ENCODE assay signal across 10 cellular contexts in genomic region chrX:135050603-135051002, GRCh38. TPM values are rescaled to one million over a fixed set of nuclear protein-coding genes. Genes with fewer than 3 reads are reported as not detected.
DNase-seq lines count a peak whose midpoint lies in the region; ATAC-seq, FAIRE-seq and TF ChIP-seq lines count a peak whose summit lies in the region.
"Had no signal": no experiment of that assay in that cellular context is flagged by ENCODE, and none has a peak within 500 bp of the region (broad histone marks: within the 10 kb centered on the region; RNA-seq: fewer than 3 reads in every experiment).

No MANE protein-coding gene starts in this region.

- ATAC-seq in activated naive CD8-positive, alpha-beta T cell treated with anti-CD3 and anti-CD28 coated beads, Interleukin-2, amount 50 U/mL, for 24 hours = no peak

- CTCF ChIA-PET in activated naive CD4-positive, alpha-beta T cell treated with anti-CD3 and anti-CD28 coated beads for 36 hours (lab: Charles Lee) = interaction anchor here (1.7 kb wide), 1 partner anchor 36 kb away, joined by 5 read pairs; no protein-coding TSS in a partner anchor

- no peak overlapping the region for H2AFZ ChIP-seq in keratinocyte (ENCODE audit: control insufficient read depth, low read length)

- no peak overlapping the region for H3K9ac ChIP-seq in keratinocyte (ENCODE audit: control insufficient read depth, extremely low read depth, insufficient read depth, low read length)
- H3K9ac ChIP-seq in stomach smooth muscle (ENCODE audit: low read length in 2 of 2) = peak overlapping the region in 1 of 2 donors; percentile 9

- H3K9me3 ChIP-seq in keratinocyte (ENCODE audit: control insufficient read depth, low read depth, low read length) = no peaks in the 10 kb centered on the region
- H3K9me3 ChIP-seq in stomach smooth muscle (ENCODE audit: control insufficient read depth in 2 of 2, low read length in 2 of 2) = no peaks in the 10 kb centered on the region
- no peaks in the 10 kb centered on the region for H3K9me3 ChIP-seq in ovary
- H3K9me3 ChIP-seq: adrenal gland had no signal

- H4K20me1 ChIP-seq in keratinocyte (ENCODE audit: control insufficient read depth, extremely low read depth, insufficient read depth, low read length) = peaks cover 2% of the 10 kb centered on the region

- no peak for DNase-seq in activated naive CD4-positive, alpha-beta T cell treated with anti-CD3 and anti-CD28 coated beads for 36 hours
- DNase-seq in activated naive CD4-positive, alpha-beta T cell treated with anti-CD3 and anti-CD28 coated beads, Interleukin-2, amount 50 U/mL, for 16 hours = no peak
- no peak for DNase-seq in activated naive CD8-positive, alpha-beta T cell treated with anti-CD3 and anti-CD28 coated beads, Interleukin-2, amount 50 U/mL, for 24 hours
- no peak for DNase-seq in keratinocyte (ENCODE audit: low read depth, low spot score)
- no peak for DNase-seq in ovary
- DNase-seq in pons (ENCODE audit: low spot score) = no peak
- DNase-seq in NCI-H128 (lab: John Stamatoyannopoulos, UW; ENCODE audit: unreplicated experiment) = no peak

- H3K36me3 Mint-ChIP-seq in activated naive CD4-positive, alpha-beta T cell treated with anti-CD3 and anti-CD28 coated beads for 36 hours (ENCODE audit: low read depth) = peaks cover 5% of the 10 kb centered on the region
- peaks cover 9% of the 10 kb centered on the region for H3K36me3 Mint-ChIP-seq in activated naive CD8-positive, alpha-beta T cell treated with anti-CD3 and anti-CD28 coated beads, Interleukin-2, amount 50 U/mL, for 24 hours (ENCODE audit: low read depth)

- H3K4me3 Mint-ChIP-seq in activated naive CD4-positive, alpha-beta T cell treated with anti-CD3 and anti-CD28 coated beads for 36 hours = peak overlapping the region; percentile 87
- peak overlapping the region; percentile 81 for H3K4me3 Mint-ChIP-seq in activated naive CD8-positive, alpha-beta T cell treated with anti-CD3 and anti-CD28 coated beads, Interleukin-2, amount 50 U/mL, for 24 hours

- TF ChIP-seq POLR2A in ovary (IDR thresholded peaks at IDR 0.05) = no peak

- peaks cover 6% of the 10 kb centered on the region for H3K4me1 ChIP-seq in keratinocyte (ENCODE audit: control insufficient read depth, extremely low read depth, insufficient read depth, low read length)
- H3K4me1 ChIP-seq in stomach smooth muscle (ENCODE audit: control insufficient read depth, insufficient read depth, low read length) = peaks cover 7% of the 10 kb centered on the region
- no peaks in the 10 kb centered on the region for H3K4me1 ChIP-seq in ovary (ENCODE audit: insufficient read depth)
- H3K4me1 ChIP-seq: adrenal gland had no signal

- H3K27me3 Mint-ChIP-seq in activated naive CD4-positive, alpha-beta T cell treated with anti-CD3 and anti-CD28 coated beads for 36 hours (ENCODE audit: low read depth) = no peaks in the 10 kb centered on the region
- H3K27me3 Mint-ChIP-seq in activated naive CD8-positive, alpha-beta T cell treated with anti-CD3 and anti-CD28 coated beads, Interleukin-2, amount 50 U/mL, for 24 hours = no peaks in the 10 kb centered on the region

- no peak for TF ChIP-seq EP300 in ovary (IDR thresholded peaks at IDR 0.05)

- intact Hi-C loops in activated naive CD4-positive, alpha-beta T cell treated with anti-CD3 and anti-CD28 coated beads for 36 hours (cut with micrococcal nuclease) = no loop called here
- intact Hi-C loops in ovary (cut with DNase I) = no loop called here

- H3K4me1 Mint-ChIP-seq in activated naive CD4-positive, alpha-beta T cell treated with anti-CD3 and anti-CD28 coated beads for 36 hours (ENCODE audit: low read depth) = peaks cover 21% of the 10 kb centered on the region
- peaks cover 23% of the 10 kb centered on the region for H3K4me1 Mint-ChIP-seq in activated naive CD8-positive, alpha-beta T cell treated with anti-CD3 and anti-CD28 coated beads, Interleukin-2, amount 50 U/mL, for 24 hours

- H3K27ac Mint-ChIP-seq in activated naive CD4-positive, alpha-beta T cell treated with anti-CD3 and anti-CD28 coated beads for 36 hours = no peak overlapping the region
- H3K27ac Mint-ChIP-seq in activated naive CD8-positive, alpha-beta T cell treated with anti-CD3 and anti-CD28 coated beads, Interleukin-2, amount 50 U/mL, for 24 hours = peak overlapping the region; percentile 77

- H3K27me3 ChIP-seq in keratinocyte (ENCODE audit: control insufficient read depth, extremely low read depth, insufficient read depth, low read length) (no peaks in the 10 kb centered on the region), stomach smooth muscle (ENCODE audit: control insufficient read depth in 1 of 2, insufficient read depth in 2 of 2, low read length in 2 of 2) (peaks cover 0 to 7% of the 10 kb centered on the region in 2 donors), ovary (no peaks in the 10 kb centered on the region)
- H3K27me3 ChIP-seq: adrenal gland had no signal

- peak overlapping the region; percentile 77 for H3K4me2 ChIP-seq in keratinocyte (ENCODE audit: control insufficient read depth, extremely low read depth, insufficient read depth, low read depth, low read length)

- FAIRE-seq in keratinocyte (lab: Jason Lieb, UNC) = no peak
- FAIRE-seq: GM12892 had no signal

- no peaks in the 10 kb centered on the region for H3K36me3 ChIP-seq in keratinocyte (ENCODE audit: control insufficient read depth in 2 of 2, extremely low read depth in 1 of 2, insufficient read depth in 2 of 2, low read length in 2 of 2)
- H3K36me3 ChIP-seq in stomach smooth muscle (ENCODE audit: control insufficient read depth in 2 of 2, insufficient read depth in 2 of 2, low read length in 2 of 2) = no peaks in the 10 kb centered on the region
- H3K36me3 ChIP-seq in ovary = no peaks in the 10 kb centered on the region
- H3K36me3 ChIP-seq: adrenal gland had no signal

- 64 to 66% (median 65%) methylated on average over 3 of the region's 3 CpGs for WGBS in ovary, 3 donors

- dilution Hi-C loops in keratinocyte (cut with MboI; ENCODE audit: extremely low pct_ligation_motif_present, low sequenced_read_pairs) = no loop called here

- H3K79me2 ChIP-seq in keratinocyte (ENCODE audit: control insufficient read depth, insufficient read depth, low read length) = peaks cover 9% of the 10 kb centered on the region

- H3K9me1 ChIP-seq in keratinocyte (ENCODE audit: control insufficient read depth, extremely low read depth, insufficient read depth, low read length) = no peaks in the 10 kb centered on the region

- H3K4me3 ChIP-seq in keratinocyte (ENCODE audit: control insufficient read depth in 2 of 3, extremely low read depth in 1 of 3, insufficient read depth in 2 of 3, low read depth in 1 of 3, low read length in 3 of 3) = peak overlapping the region in 2 of 3 experiments; percentile 51 to 73
- H3K4me3 ChIP-seq in stomach smooth muscle (ENCODE audit: low read length in 2 of 2) = peak overlapping the region; percentile 60 to 76
- H3K4me3 ChIP-seq in ovary = no peak overlapping the region

- TF ChIP-seq CTCF in keratinocyte (optimal IDR thresholded peaks at IDR 0.05 in 1 of 3, IDR thresholded peaks at IDR 0.05 in 1 of 3, conservative IDR thresholded peaks at IDR 0.05 in 1 of 3; ENCODE audit: extremely low read depth in 1 of 3, insufficient read depth in 2 of 3, low read length in 3 of 3) = no peak
- no peak for TF ChIP-seq CTCF in ovary (IDR thresholded peaks at IDR 0.05)

- H3K27ac ChIP-seq in keratinocyte (ENCODE audit: control insufficient read depth, insufficient read depth, low read length) (no peak overlapping the region), stomach smooth muscle (ENCODE audit: low read length) (no peak overlapping the region), ovary (no peak overlapping the region)

- H3K9me3 Mint-ChIP-seq in activated naive CD4-positive, alpha-beta T cell treated with anti-CD3 and anti-CD28 coated beads for 36 hours = no peaks in the 10 kb centered on the region
- no peaks in the 10 kb centered on the region for H3K9me3 Mint-ChIP-seq in activated naive CD8-positive, alpha-beta T cell treated with anti-CD3 and anti-CD28 coated beads, Interleukin-2, amount 50 U/mL, for 24 hours

RNA-seq across cellular contexts. Expression of gene RTL8A, which starts 1.3 kb away (rescaled TPM):
- 1 to 10 TPM; 7.9 to 8.5 TPM for total RNA-seq in activated naive CD4-positive, alpha-beta T cell treated with anti-CD3 and anti-CD28 coated beads for 36 hours
- polyA plus RNA-seq in keratinocyte (32.3 to 47.6 TPM (median 46.5 TPM) in 3 replicates), ovary (10 to 100 TPM; 66.1 to 89.1 TPM)
- 19.5 TPM for polyA plus RNA-seq in keratinocyte (2011; ENCODE audit: low read depth)
- polyA plus RNA-seq in keratinocyte (2011; cell fraction: cytosol; rRNA removed) = 56.0 and 65.1 TPM in 2 replicates
- polyA plus RNA-seq in keratinocyte (2011; cell fraction: nucleus; rRNA removed) = 36.4 and 51.6 TPM in 2 replicates
- polyA plus RNA-seq in keratinocyte (2012; ENCODE audit: low replicate concordance) = 75.0 and 78.5 TPM in 2 replicates
- polyA minus RNA-seq in keratinocyte = 16.0 to 42.0 TPM (median 29.1 TPM) in 3 replicates
- polyA minus RNA-seq in keratinocyte (2011; cell fraction: cytosol; rRNA and poly(A)+ RNA removed) = 27.6 TPM
- polyA minus RNA-seq in keratinocyte (2011; cell fraction: nucleus; rRNA and poly(A)+ RNA removed) = 6.6 and 7.9 TPM in 2 replicates
- 10 to 100 TPM; 15.9 to 62.9 (median 38.6) TPM for total RNA-seq in ovary

RNA-seq across cellular contexts. Expression of gene RTL8C, which starts 18.4 kb away (rescaled TPM):
- total RNA-seq in activated naive CD4-positive, alpha-beta T cell treated with anti-CD3 and anti-CD28 coated beads for 36 hours = 10 to 100 TPM; 16.0 to 19.9 TPM
- 52.3 to 63.1 TPM (median 58.0 TPM) in 3 replicates for polyA plus RNA-seq in keratinocyte
- 15.2 TPM for polyA plus RNA-seq in keratinocyte (2011; ENCODE audit: low read depth)
- 111 and 152 TPM in 2 replicates for polyA plus RNA-seq in keratinocyte (2011; cell fraction: cytosol; rRNA removed)
- polyA plus RNA-seq in keratinocyte (2011; cell fraction: nucleus; rRNA removed) = 84.5 and 133 TPM in 2 replicates
- polyA plus RNA-seq in keratinocyte (2012; ENCODE audit: low replicate concordance) = 95.6 and 132 TPM in 2 replicates
- polyA minus RNA-seq in keratinocyte = 40.7 to 238 TPM (median 67.2 TPM) in 3 replicates
- polyA minus RNA-seq in keratinocyte (2011; cell fraction: cytosol; rRNA and poly(A)+ RNA removed) = 191 TPM
- polyA minus RNA-seq in keratinocyte (2011; cell fraction: nucleus; rRNA and poly(A)+ RNA removed) = 42.1 and 46.7 TPM in 2 replicates
- total RNA-seq in ovary = 100 to 1,000 TPM in 6 of 7 donors, 10 to 100 TPM in 1; 55.9 to 191 (median 131) TPM
- 100 to 1,000 TPM; 127 to 142 TPM for polyA plus RNA-seq in ovary

RNA-seq across cellular contexts. Expression of gene RTL8B, which starts 28.3 kb away (rescaled TPM):
- total RNA-seq in activated naive CD4-positive, alpha-beta T cell treated with anti-CD3 and anti-CD28 coated beads for 36 hours = 1 to 10 TPM in 1 of 2 experiments, under 1 TPM in 1; 0.99 to 1.1 TPM
- polyA plus RNA-seq in keratinocyte (1.6 to 4.6 TPM (median 1.9 TPM) in 3 replicates), ovary (10 to 100 TPM; 15.6 to 16.1 TPM)
- 0.69 TPM for polyA plus RNA-seq in keratinocyte (2011; ENCODE audit: low read depth)
- polyA plus RNA-seq in keratinocyte (2011; cell fraction: cytosol; rRNA removed) = 4.8 and 6.3 TPM in 2 replicates
- 2.8 and 4.4 TPM in 2 replicates for polyA plus RNA-seq in keratinocyte (2011; cell fraction: nucleus; rRNA removed)
- polyA plus RNA-seq in keratinocyte (2012; ENCODE audit: low replicate concordance) = 5.1 and 5.8 TPM in 2 replicates
- 1.7 to 6.6 TPM (median 2.2 TPM) in 3 replicates for polyA minus RNA-seq in keratinocyte
- polyA minus RNA-seq in keratinocyte (2011; cell fraction: cytosol; rRNA and poly(A)+ RNA removed) = 4.4 TPM
- polyA minus RNA-seq in keratinocyte (2011; cell fraction: nucleus; rRNA and poly(A)+ RNA removed) = 1.4 and 2.2 TPM in 2 replicates
- total RNA-seq in ovary = 10 to 100 TPM in 6 of 7 donors, 1 to 10 TPM in 1; 4.9 to 24.4 (median 18.4) TPM

RNA-seq across cellular contexts. Expression of gene SMIM10L2B, which starts 47.9 kb away (rescaled TPM):
- total RNA-seq in activated naive CD4-positive, alpha-beta T cell treated with anti-CD3 and anti-CD28 coated beads for 36 hours = under 1 TPM; 0.10 to 0.20 TPM
- polyA plus RNA-seq in keratinocyte (0.41 to 0.76 TPM (median 0.67 TPM) in 3 replicates), ovary (1 to 10 TPM; 2.0 to 3.8 TPM)
- not detected for polyA plus RNA-seq in keratinocyte (2011; ENCODE audit: low read depth)
- 0.32 and 0.57 TPM in 2 replicates for polyA plus RNA-seq in keratinocyte (2011; cell fraction: cytosol; rRNA removed)
- polyA plus RNA-seq in keratinocyte (2011; cell fraction: nucleus; rRNA removed) = 0.36 and 0.59 TPM in 2 replicates
- polyA plus RNA-seq in keratinocyte (2012; ENCODE audit: low replicate concordance) = 0.13 and 0.76 TPM in 2 replicates
- polyA minus RNA-seq in keratinocyte = 0.59 to 0.92 TPM (median 0.70 TPM) in 3 replicates
- polyA minus RNA-seq in keratinocyte (2011; cell fraction: cytosol; rRNA and poly(A)+ RNA removed) = 0.96 TPM
- 0.21 and 0.54 TPM in 2 replicates for polyA minus RNA-seq in keratinocyte (2011; cell fraction: nucleus; rRNA and poly(A)+ RNA removed)
- 1 to 10 TPM; 4.9 to 9.2 (median 6.1) TPM for total RNA-seq in ovary

RNA-seq across cellular contexts. Expression of gene SMIM10, which starts 59.8 kb away (rescaled TPM):
- 1 to 10 TPM in 1 of 2 experiments, under 1 TPM in 1; 0.79 to 1.0 TPM for total RNA-seq in activated naive CD4-positive, alpha-beta T cell treated with anti-CD3 and anti-CD28 coated beads for 36 hours
- 0.04 TPM in 1 of 3 replicates, not detected in the others for polyA plus RNA-seq in keratinocyte
- polyA plus RNA-seq in keratinocyte (2011; ENCODE audit: low read depth) = not detected
- polyA plus RNA-seq in keratinocyte (2011; cell fraction: cytosol; rRNA removed) = 0.05 TPM in 1 of 2 replicates, not detected in the other
- polyA plus RNA-seq in keratinocyte (2011; cell fraction: nucleus; rRNA removed) = not detected in 2 replicates
- polyA plus RNA-seq in keratinocyte (2012; ENCODE audit: low replicate concordance) = not detected in 2 replicates
- polyA minus RNA-seq in keratinocyte = not detected in 3 replicates
- not detected for polyA minus RNA-seq in keratinocyte (2011; cell fraction: cytosol; rRNA and poly(A)+ RNA removed)
- polyA minus RNA-seq in keratinocyte (2011; cell fraction: nucleus; rRNA and poly(A)+ RNA removed) = not detected in 2 replicates
- total RNA-seq in ovary = 10 to 100 TPM in 2 of 7 donors, 1 to 10 TPM in 5; 2.7 to 14.2 (median 8.8) TPM
- 10 to 100 TPM; 11.1 to 17.9 TPM for polyA plus RNA-seq in ovary
